In genomic region chr18:3247243-3248061, GRCh38 we compare ENCODE assay signal across 1 cellular context.
TF ChIP-seq lines count a peak whose summit lies in the region.

TSS of gene MYL12A (plus strand) at chr18:3247801. CDS start at chr18:3253248, 5,447 bp downstream.

TF ChIP-seq in HEK293, 187 proteins besides CTCF, POLR2A, EP300 and RAD21 (continued from another document and continues in another):
- TF ChIP-seq REST (tag by site-specific recombination; IDR thresholded peaks at IDR 0.05) (no peak; the same call in 1 of the 2 replicates), ZNF24 (tag by site-specific recombination; IDR thresholded peaks at IDR 0.05) (peak; percentile 53; the same call in 1 of the 2 replicates), HOXD13 (CRISPR knock-in tag; IDR thresholded peaks at IDR 0.05; ENCODE audit: borderline replicate concordance) (no peak), ZSCAN18 (tag by site-specific recombination; IDR thresholded peaks at IDR 0.05) (0 out of 2 replicates have a peak, but pooled peaks have one; percentile 79), SP7 (tag by site-specific recombination; IDR thresholded peaks at IDR 0.05) (peak; percentile 86), BCL6B (tag by site-specific recombination; IDR thresholded peaks at IDR 0.05) (no peak), PATZ1 (tag by site-specific recombination; IDR thresholded peaks at IDR 0.05) (peak; percentile 29; the same call in 1 of the 2 replicates), ZNF2 (tag by site-specific recombination; IDR thresholded peaks at IDR 0.05) (peak; percentile 50; the same call in 1 of the 2 replicates), ZBTB8A (tag by site-specific recombination; IDR thresholded peaks at IDR 0.05) (peak; percentile 87), TCF7L2 (IDR thresholded peaks at IDR 0.05; ENCODE audit: borderline replicate concordance, low read depth, low read length) (no peak), ZNF426 (tag by site-specific recombination; IDR thresholded peaks at IDR 0.05) (no peak), ZXDB (tag by site-specific recombination; IDR thresholded peaks at IDR 0.05) (peak; percentile 96), OVOL3 (tag by site-specific recombination; IDR thresholded peaks at IDR 0.05) (no peak), ZNF184 (tag by site-specific recombination; IDR thresholded peaks at IDR 0.05) (no peak), KLF9 (tag by site-specific recombination; IDR thresholded peaks at IDR 0.05; ENCODE audit: low read depth) (peak; percentile 57), MZF1 (tag by site-specific recombination; IDR thresholded peaks at IDR 0.05; ENCODE audit: borderline replicate concordance) (no peak), HIC1 (tag by site-specific recombination; IDR thresholded peaks at IDR 0.05) (peak; percentile 65), ZNF664 (tag by site-specific recombination; IDR thresholded peaks at IDR 0.05) (no peak), EGR2 (tag by site-specific recombination; IDR thresholded peaks at IDR 0.05; ENCODE audit: low read depth) (no peak), KLF7 (tag by site-specific recombination; IDR thresholded peaks at IDR 0.05; ENCODE audit: borderline replicate concordance) (peak; percentile 80; the same call in 1 of the 2 replicates), ZNF133 (tag by site-specific recombination; IDR thresholded peaks at IDR 0.05) (no peak), ZNF768 (tag by site-specific recombination; IDR thresholded peaks at IDR 0.05) (no peak), ZNF433 (tag by site-specific recombination; IDR thresholded peaks at IDR 0.05; ENCODE audit: low read depth) (no peak), ZEB2 (tag by site-specific recombination; IDR thresholded peaks at IDR 0.05) (peak; percentile 85), KLF17 (tag by site-specific recombination; IDR thresholded peaks at IDR 0.05) (peak; percentile 91), ZNF248 (tag by site-specific recombination; IDR thresholded peaks at IDR 0.05) (no peak), ZBTB17 (tag by site-specific recombination; IDR thresholded peaks at IDR 0.05) (peak; percentile 84), PRDM2 (tag by site-specific recombination; IDR thresholded peaks at IDR 0.05; ENCODE audit: borderline replicate concordance) (no peak), ZNF266 (tag by site-specific recombination; IDR thresholded peaks at IDR 0.05; ENCODE audit: low read depth) (no peak), ZBTB44 (tag by site-specific recombination; IDR thresholded peaks at IDR 0.05) (no peak), PRDM1 (tag by site-specific recombination; IDR thresholded peaks at IDR 0.05) (no peak), ZBTB11 (tag by site-specific recombination; conservative IDR thresholded peaks at IDR 0.05; ENCODE audit: low read depth) (peak; percentile 97), ZNF529 (tag by site-specific recombination; IDR thresholded peaks at IDR 0.05; ENCODE audit: insufficient replicate concordance) (no peak)
